In the genomic region with DNA sequence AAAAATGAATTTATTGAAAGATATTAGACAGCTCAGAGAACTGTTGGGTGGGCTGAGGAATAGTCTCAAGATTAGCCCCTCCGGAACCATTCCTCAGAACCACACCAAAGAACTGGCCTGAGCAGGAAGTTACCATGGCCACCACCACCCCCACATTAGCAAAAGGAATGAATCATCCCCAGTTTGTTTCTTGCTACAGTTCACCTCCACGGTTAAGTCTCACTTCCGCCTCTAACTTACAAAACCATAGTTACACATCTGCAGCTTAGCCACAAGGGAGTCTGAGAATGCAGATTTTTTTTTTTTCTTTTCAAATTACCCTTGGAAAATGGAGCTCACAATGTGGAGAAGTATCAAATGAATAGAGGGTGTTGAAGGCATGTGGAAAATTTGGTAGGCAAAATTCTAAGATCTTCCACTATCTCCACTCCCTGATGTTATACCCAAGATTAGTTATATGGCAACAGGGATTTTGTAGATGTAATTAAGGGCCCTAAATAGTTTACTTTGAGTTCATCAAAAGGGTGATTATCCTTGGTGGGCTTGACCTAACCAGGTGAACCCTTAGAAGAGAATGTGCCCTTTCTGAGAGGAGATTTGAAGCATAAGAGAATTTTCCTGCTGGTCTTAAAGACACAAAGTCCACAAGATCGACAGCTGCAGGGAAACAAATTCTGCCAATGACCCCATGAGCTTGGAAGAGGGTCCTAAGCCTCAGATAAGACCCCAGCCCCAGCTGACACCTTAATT, we compare ENCODE assay signal across 8 cellular contexts.
DNase-seq lines count a peak whose midpoint lies in the region; ATAC-seq, FAIRE-seq and TF ChIP-seq lines count a peak whose summit lies in the region.

No MANE protein-coding gene starts in this region.

- H3K27ac ChIP-seq in K562 (ENCODE audit: extremely low read depth, low read depth, low read length) (peak overlapping the region; percentile 64), psoas muscle (no peak overlapping the region)

- no peak for TF ChIP-seq RAD21 in K562 (CRISPR knock-in tag; conservative IDR thresholded peaks at IDR 0.05 in 1 of 2, IDR thresholded peaks at IDR 0.05 in 1 of 2)

- intact Hi-C loops in K562 (cut with micrococcal nuclease) (no loop called here), psoas muscle (cut with DNase I) (no loop called here)

- H3K79me2 ChIP-seq in K562 (ENCODE audit: control insufficient read depth, insufficient read depth, low read length): no peaks in the 10 kb centered on the region

- FAIRE-seq in K562 (lab: Jason Lieb, UNC): peak; percentile 82

- 11% methylated on average over 4 of the region's 4 CpGs for WGBS in K562 (ENCODE audit: insufficient coverage, low coverage, missing lambda C conversion rate)
- 48 to 53% (median 50%) methylated on average over 4 of the region's 4 CpGs for WGBS in psoas muscle, 3 donors

- no peak overlapping the region for H3K4me3 ChIP-seq in K562
- H3K4me3 ChIP-seq in skeletal muscle satellite cell (ENCODE audit: low read length): no peak overlapping the region
- H3K4me3 ChIP-seq in psoas muscle: no peak overlapping the region

- peak overlapping the region; percentile 47 for H3K4me2 ChIP-seq in K562 (ENCODE audit: insufficient read depth, low read length)
- H3K4me2 ChIP-seq in skeletal muscle satellite cell (ENCODE audit: low read length): peak overlapping the region; percentile 35

- no peak for TF ChIP-seq POLR2A in K562 (conservative IDR thresholded peaks at IDR 0.05)

- CTCF ChIA-PET in K562 (lab: Yijun Ruan, JAX; ENCODE audit: low intra/inter-chr PET ratio): no interaction called here

- H2AFZ ChIP-seq in K562 (ENCODE audit: low read depth, low read length): peak overlapping the region; percentile 64

- H3K36me3 ChIP-seq in K562 (ENCODE audit: control insufficient read depth, insufficient read depth, low read length) (no peaks in the 10 kb centered on the region), skeletal muscle satellite cell (ENCODE audit: insufficient read depth, low read length) (no peaks in the 10 kb centered on the region), psoas muscle (ENCODE audit: insufficient read depth in 1 of 2, low read depth in 1 of 2) (no peaks in the 10 kb centered on the region)

- BruUV-seq in K562 (replicated peaks; lab: Mats Ljungman, UMichigan): no TSS peak

- POLR2A ChIA-PET in K562 (lab: Yijun Ruan, JAX): interaction anchor here (0.6 kb wide), 2 partner anchors 416 to 625 kb away, joined by 3 read pairs; no protein-coding TSS in a partner anchor

- TF ChIP-seq EP300 in K562 (IDR thresholded peaks at IDR 0.05; ENCODE audit: low read length): 0 out of 2 replicates have a peak, but pooled peaks have one; percentile 14

- no peaks in the 10 kb centered on the region for H3K27me3 ChIP-seq in K562 (ENCODE audit: control insufficient read depth in 2 of 2, insufficient read depth in 2 of 2, low read length in 2 of 2)
- no peaks in the 10 kb centered on the region for H3K27me3 ChIP-seq in skeletal muscle satellite cell (ENCODE audit: control insufficient read depth, insufficient read depth, low read length)
- no peaks in the 10 kb centered on the region for H3K27me3 ChIP-seq in psoas muscle (ENCODE audit: insufficient read depth in 3 of 3, low read length in 2 of 3)

- H3K9me1 ChIP-seq in K562 (ENCODE audit: control insufficient read depth, insufficient read depth, low read length): no peaks in the 10 kb centered on the region

- in situ Hi-C loops in K562 (cut with MboI): no loop called here

- peak; percentile 83 for DNase-seq in A172 (ENCODE audit: low spot score)
- DNase-seq in RPMI8226: peak; percentile 69
- DNase-seq in K562 (ENCODE audit: extremely low read depth in 1 of 4, low spot score in 3 of 4): peak; percentile 29 to 73 (median 51)
- DNase-seq in psoas muscle: no peak
- no peak for DNase-seq in cerebellum (ENCODE audit: low spot score)

- no peak for TF ChIP-seq CTCF in K562 (IDR thresholded peaks at IDR 0.05 in 2 of 3, conservative IDR thresholded peaks at IDR 0.05 in 1 of 3; ENCODE audit: insufficient read depth in 2 of 3, low read depth in 1 of 3, low read length in 3 of 3)
- TF ChIP-seq CTCF in psoas muscle (IDR thresholded peaks at IDR 0.05): no peak

- H3K9me3 ChIP-seq in K562 (replicated peaks; ENCODE audit: control insufficient read depth, insufficient read depth, low read depth, low read length): no peaks in the 10 kb centered on the region
- H3K9me3 ChIP-seq in skeletal muscle satellite cell (replicated peaks; ENCODE audit: low read length): no peaks in the 10 kb centered on the region
- no peaks in the 10 kb centered on the region for H3K9me3 ChIP-seq in psoas muscle

- no peaks in the 10 kb centered on the region for H4K20me1 ChIP-seq in K562 (replicated peaks; ENCODE audit: control insufficient read depth, insufficient read depth, low read length)

- ATAC-seq in GM18873 (IDR thresholded peaks at IDR 0.05; ENCODE audit: low FRiP score, unreplicated experiment) (peak; percentile 100), HG03064 (IDR thresholded peaks at IDR 0.05; ENCODE audit: low read depth, unreplicated experiment) (peak; percentile 98), K562 (peak; percentile 85), psoas muscle (no peak)

- H3K9ac ChIP-seq in K562 (ENCODE audit: insufficient read depth in 1 of 2, low read depth in 2 of 2, low read length in 2 of 2) (0 out of 4 replicates have a peak overlapping the region, but pooled peaks of 1 of the 2 experiments have one; percentile 1), skeletal muscle satellite cell (ENCODE audit: low read depth, low read length) (no peak overlapping the region)

- H3K4me1 ChIP-seq in K562 (replicated peaks in 1 of 2; ENCODE audit: control insufficient read depth in 2 of 2, insufficient read depth in 2 of 2, low read length in 2 of 2) (peaks cover 0 to 8% of the 10 kb centered on the region in 2 experiments; a peak in 3 of 5 replicates), skeletal muscle satellite cell (ENCODE audit: control insufficient read depth, insufficient read depth, low read length) (peaks cover 28% of the 10 kb centered on the region), psoas muscle (no peaks in the 10 kb centered on the region)

TF ChIP-seq in K562, 482 proteins besides CTCF, POLR2A, EP300 and RAD21 (continues in another document):
- peak; percentile 49; the same call in 1 of the 2 replicates for TF ChIP-seq KLF16 (IDR thresholded peaks at IDR 0.05)
- TF ChIP-seq MIER1 (IDR thresholded peaks at IDR 0.05; ENCODE audit: low read depth): no peak
- peak; percentile 56; the same call in 1 of the 2 replicates for TF ChIP-seq ZNF589 (CRISPR knock-in tag; IDR thresholded peaks at IDR 0.05; ENCODE audit: low read depth)
- TF ChIP-seq, protein P1, sequence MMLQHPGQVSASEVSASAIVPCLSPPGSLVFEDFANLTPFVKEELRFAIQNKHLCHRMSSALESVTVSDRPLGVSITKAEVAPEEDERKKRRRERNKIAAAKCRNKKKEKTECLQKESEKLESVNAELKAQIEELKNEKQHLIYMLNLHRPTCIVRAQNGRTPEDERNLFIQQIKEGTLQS (IDR thresholded peaks at IDR 0.05): peak; percentile 65; the same call in 1 of the 2 replicates
- TF ChIP-seq, protein P1 (CRISPR knock-in tag; conservative IDR thresholded peaks at IDR 0.05): no peak
- TF ChIP-seq NFRKB (IDR thresholded peaks at IDR 0.05; ENCODE audit: low read depth): no peak
- no peak for TF ChIP-seq WHSC1 (IDR thresholded peaks at IDR 0.05; ENCODE audit: low read length)
- TF ChIP-seq BMI1 (IDR thresholded peaks at IDR 0.05; ENCODE audit: low read length): no peak
- TF ChIP-seq SRSF9 (IDR thresholded peaks at IDR 0.05; ENCODE audit: borderline replicate concordance, low read depth, low read length): no peak
- peak; percentile 87 for TF ChIP-seq RFX1 (IDR thresholded peaks at IDR 0.05)
- TF ChIP-seq ELF1 (tag; IDR thresholded peaks at IDR 0.05): peak; percentile 48
- TF ChIP-seq, protein P2, sequence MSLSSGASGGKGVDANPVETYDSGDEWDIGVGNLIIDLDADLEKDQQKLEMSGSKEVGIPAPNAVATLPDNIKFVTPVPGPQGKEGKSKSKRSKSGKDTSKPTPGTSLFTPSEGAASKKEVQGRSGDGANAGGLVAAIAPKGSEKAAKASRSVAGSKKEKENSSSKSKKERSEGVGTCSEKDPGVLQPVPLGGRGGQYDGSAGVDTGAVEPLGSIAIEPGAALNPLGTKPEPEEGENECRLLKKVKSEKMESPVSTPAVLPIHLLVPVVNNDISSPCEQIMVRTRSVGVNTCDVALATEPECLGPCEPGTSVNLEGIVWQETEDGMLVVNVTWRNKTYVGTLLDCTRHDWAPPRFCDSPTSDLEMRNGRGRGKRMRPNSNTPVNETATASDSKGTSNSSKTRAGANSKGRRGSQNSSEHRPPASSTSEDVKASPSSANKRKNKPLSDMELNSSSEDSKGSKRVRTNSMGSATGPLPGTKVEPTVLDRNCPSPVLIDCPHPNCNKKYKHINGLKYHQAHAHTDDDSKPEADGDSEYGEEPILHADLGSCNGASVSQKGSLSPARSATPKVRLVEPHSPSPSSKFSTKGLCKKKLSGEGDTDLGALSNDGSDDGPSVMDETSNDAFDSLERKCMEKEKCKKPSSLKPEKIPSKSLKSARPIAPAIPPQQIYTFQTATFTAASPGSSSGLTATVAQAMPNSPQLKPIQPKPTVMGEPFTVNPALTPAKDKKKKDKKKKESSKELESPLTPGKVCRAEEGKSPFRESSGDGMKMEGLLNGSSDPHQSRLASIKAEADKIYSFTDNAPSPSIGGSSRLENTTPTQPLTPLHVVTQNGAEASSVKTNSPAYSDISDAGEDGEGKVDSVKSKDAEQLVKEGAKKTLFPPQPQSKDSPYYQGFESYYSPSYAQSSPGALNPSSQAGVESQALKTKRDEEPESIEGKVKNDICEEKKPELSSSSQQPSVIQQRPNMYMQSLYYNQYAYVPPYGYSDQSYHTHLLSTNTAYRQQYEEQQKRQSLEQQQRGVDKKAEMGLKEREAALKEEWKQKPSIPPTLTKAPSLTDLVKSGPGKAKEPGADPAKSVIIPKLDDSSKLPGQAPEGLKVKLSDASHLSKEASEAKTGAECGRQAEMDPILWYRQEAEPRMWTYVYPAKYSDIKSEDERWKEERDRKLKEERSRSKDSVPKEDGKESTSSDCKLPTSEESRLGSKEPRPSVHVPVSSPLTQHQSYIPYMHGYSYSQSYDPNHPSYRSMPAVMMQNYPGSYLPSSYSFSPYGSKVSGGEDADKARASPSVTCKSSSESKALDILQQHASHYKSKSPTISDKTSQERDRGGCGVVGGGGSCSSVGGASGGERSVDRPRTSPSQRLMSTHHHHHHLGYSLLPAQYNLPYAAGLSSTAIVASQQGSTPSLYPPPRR (CRISPR knock-in tag; IDR thresholded peaks at IDR 0.05; ENCODE audit: borderline replicate concordance): no peak
- peak; percentile 89 for TF ChIP-seq ZNF134 (CRISPR knock-in tag; conservative IDR thresholded peaks at IDR 0.05)
- TF ChIP-seq POLR3A (IDR thresholded peaks at IDR 0.05; ENCODE audit: borderline replicate concordance, extremely low read depth, insufficient read depth, insufficient read length): no peak

Comparison
In these comparisons a context has a peak if more than half of its experiments do, and no peak if none do; other contexts are left out.
1. DNase-seq: peak in A172 (single experiment), RPMI8226 (single experiment) and K562 (4 of 4); none in psoas muscle (0 of 2) and cerebellum (single experiment).
2. ATAC-seq: peak in GM18873 (single experiment), HG03064 (single experiment) and K562 (single experiment); none in psoas muscle (0 of 4).